ENCODE assay signal across 22 cellular contexts in the genomic region with DNA sequence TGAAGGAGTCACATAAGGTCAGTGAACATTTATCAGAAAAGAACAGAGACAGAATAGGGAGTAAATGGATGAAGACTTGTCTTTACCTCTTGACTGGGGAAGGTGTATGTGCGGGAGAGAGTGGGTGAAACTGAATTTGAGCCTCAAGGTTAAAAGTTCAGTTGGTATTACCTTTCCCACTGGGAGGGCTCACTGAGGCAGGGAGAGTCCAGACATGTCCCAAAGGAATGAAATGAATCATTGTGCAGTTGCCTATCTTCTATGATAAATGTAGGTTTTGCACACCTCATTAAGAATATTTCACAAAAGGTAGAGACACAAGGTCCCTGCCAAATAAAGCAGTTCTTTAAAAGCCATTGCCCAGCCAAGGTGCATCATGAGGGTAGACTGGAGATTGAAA.
A peak's percentile ranks its signal among the peaks of the same experiment; 100 is the strongest.
DNase-seq lines count a peak whose midpoint lies in the region; FAIRE-seq and TF ChIP-seq lines count a peak whose summit lies in the region.
"Had no signal": no experiment of that assay in that cellular context is flagged by ENCODE, and none has a peak within 500 bp of the region (broad histone marks: within the 10 kb centered on the region; RNA-seq: fewer than 3 reads in every experiment).

No MANE protein-coding gene starts in this region.

- H3K4ac ChIP-seq in H1 (replicated peaks; ENCODE audit: insufficient read length, low read depth, low read length): no peak overlapping the region

- H3K9ac ChIP-seq in H1 (replicated peaks in 1 of 4; ENCODE audit: extremely low read depth in 1 of 4, low read depth in 3 of 4, low read length in 3 of 4) (no peak overlapping the region), endodermal cell (ENCODE audit: extremely low read depth, low read length, poor library complexity, severe bottlenecking) (no peak overlapping the region)

- H3K4me1 ChIP-seq in H1 (replicated peaks in 1 of 4; ENCODE audit: control insufficient read depth in 3 of 4, insufficient read depth in 4 of 4, low read length in 3 of 4) (peaks cover 0 to 4% (median 0%) of the 10 kb centered on the region in 4 experiments; a peak in 3 of 7 replicates), endodermal cell (ENCODE audit: control insufficient read depth, insufficient read depth, low read length) (no peaks in the 10 kb centered on the region)
- H3K4me1 ChIP-seq: BE2C had no signal

- no peak overlapping the region for H2BK120ac ChIP-seq in H1 (replicated peaks; ENCODE audit: low read depth, low read length)

- H3K23me2 ChIP-seq in H1 (ENCODE audit: low read depth, low read length): no peaks in the 10 kb centered on the region; the same call in 1 of the 2 replicates

- H3K56ac ChIP-seq in H1 (replicated peaks; ENCODE audit: insufficient read length, low read depth, low read length): no peak overlapping the region

- H3K27me3 ChIP-seq in H1 (replicated peaks in 1 of 4; ENCODE audit: control insufficient read depth in 3 of 4, extremely low read depth in 1 of 4, insufficient read depth in 3 of 4, low read length in 3 of 4) (no peaks in the 10 kb centered on the region), endodermal cell (ENCODE audit: control insufficient read depth, insufficient read depth, low read length, poor library complexity, severe bottlenecking) (peaks cover 7% of the 10 kb centered on the region)
- H3K27me3 ChIP-seq: BE2C had no signal

- H3K79me2 ChIP-seq in H1 (ENCODE audit: control insufficient read depth in 1 of 2, insufficient read depth in 2 of 2, low read length in 2 of 2): no peaks in the 10 kb centered on the region

- peaks cover 1% of the 10 kb centered on the region for H3K4me1 Mint-ChIP-seq in endodermal cell
- H3K4me1 Mint-ChIP-seq: CD4-positive, CD25-positive, alpha-beta regulatory T cell; CD8-positive, alpha-beta memory T cell had no signal

- no peaks in the 10 kb centered on the region for H3K36me3 ChIP-seq in H1 (ENCODE audit: control insufficient read depth in 2 of 4, insufficient read depth in 4 of 4, low read length in 3 of 4)
- no peaks in the 10 kb centered on the region for H3K36me3 ChIP-seq in endodermal cell (ENCODE audit: control insufficient read depth, insufficient read depth, low read length)
- H3K36me3 ChIP-seq: BE2C had no signal

- H2AK5ac ChIP-seq in H1 (ENCODE audit: low read depth, low read length): no peak overlapping the region

- H3K36me3 Mint-ChIP-seq in endodermal cell (ENCODE audit: low read depth): no peaks in the 10 kb centered on the region
- H3K36me3 Mint-ChIP-seq: CD4-positive, CD25-positive, alpha-beta regulatory T cell; CD8-positive, alpha-beta memory T cell had no signal

- POLR2A ChIA-PET in H1 (lab: Charles Lee; ENCODE audit: partially characterized antibody): no interaction called here

- no peak overlapping the region; a peak in 1 of 4 replicates for H3K4me2 ChIP-seq in H1 (ENCODE audit: insufficient read depth in 1 of 2, low read depth in 2 of 2, low read length in 2 of 2)

- 0 out of 2 replicates have a peak overlapping the region, but pooled peaks have one; percentile 1 for H2BK12ac ChIP-seq in H1 (ENCODE audit: low read depth, low read length)

- H4K8ac ChIP-seq in H1 (ENCODE audit: extremely low read depth, insufficient read depth, low read length): no peak overlapping the region

- H3K18ac ChIP-seq in H1 (ENCODE audit: extremely low read depth, low read length): no peak overlapping the region

- FAIRE-seq in HTR-8/SVneo (lab: Jason Lieb, UNC): peak; percentile 49
- no peak for FAIRE-seq in H1 (lab: Jason Lieb, UNC)
- FAIRE-seq: A204.1, GM12878 had no signal

- DNase-seq in HTR-8/SVneo (ENCODE audit: insufficient read length, low spot score) (no peak), H1 (ENCODE audit: low read depth in 1 of 2, low spot score in 2 of 2) (no peak), left kidney (ENCODE audit: low read depth, low spot score) (peak; percentile 5), kidney tubule cell (ENCODE audit: low spot score) (no peak), endodermal cell (no peak), NCI-H1436 treated with DMSO at 0.1 percent for 48 hours (lab: John Stamatoyannopoulos, UW) (no peak), NCI-H1092 treated with DMSO at 0.1 percent for 48 hours (lab: John Stamatoyannopoulos, UW) (no peak)
- DNase-seq: ACHN; BE2C; C1 segment of cervical spinal cord; CD4-positive, CD25-positive, alpha-beta regulatory T cell; CD8-positive, alpha-beta memory T cell; COR-L47; DMS 273 treated with DMSO at 0.1 percent for 48 hours; DMS53; DND-41; EL; HFFc6; IMR-90 had no signal

- no peak overlapping the region for H4K5ac ChIP-seq in H1 (ENCODE audit: insufficient read length, low read depth, low read length)

- 90% methylated on average over 1 of the region's 1 CpG; no CpG with 5 or more reads in 1 of the 2 experiments for WGBS in H1 (ENCODE audit: extremely low coverage in 1 of 2, insufficient coverage in 1 of 2, insufficient read length in 1 of 2, insufficient replicate concordance in 2 of 2, low coverage in 1 of 2, low lambda C conversion rate in 2 of 2, missing lambda C conversion rate in 1 of 2), 2 experiments
- WGBS in endodermal cell (ENCODE audit: insufficient coverage in 1 of 2, insufficient read length in 1 of 2), 2 experiments: 88 to 91% methylated on average over 1 of the region's 1 CpG

- no peak for TF ChIP-seq EP300 in H1 (IDR thresholded peaks at IDR 0.05; ENCODE audit: borderline replicate concordance in 1 of 2, low read depth in 2 of 2, low read length in 2 of 2)

- no peaks in the 10 kb centered on the region for H3K9me3 Mint-ChIP-seq in endodermal cell
- H3K9me3 Mint-ChIP-seq: HFFc6 had no signal

- H4K91ac ChIP-seq in H1 (replicated peaks; ENCODE audit: insufficient read length, low read length): no peak overlapping the region

- TF ChIP-seq RAD21 in H1 (IDR thresholded peaks at IDR 0.05 in 1 of 2, conservative IDR thresholded peaks at IDR 0.05 in 1 of 2; ENCODE audit: low read depth in 2 of 2, low read length in 2 of 2): no peak

- H3K23ac ChIP-seq in H1 (ENCODE audit: insufficient read length): no peak overlapping the region

- no peak overlapping the region for H2BK5ac ChIP-seq in H1 (ENCODE audit: low read depth, low read length)

- H3K9me3 ChIP-seq in H1 (ENCODE audit: insufficient read depth in 2 of 2, low read depth in 1 of 2, low read length in 1 of 2): no peaks in the 10 kb centered on the region
- no peaks in the 10 kb centered on the region for H3K9me3 ChIP-seq in endodermal cell (ENCODE audit: control insufficient read depth, low read length)
- H3K9me3 ChIP-seq: BE2C had no signal

- no peak for TF ChIP-seq POLR2A in H1 (IDR thresholded peaks at IDR 0.05; ENCODE audit: control extremely low read depth in 1 of 2, low read depth in 2 of 2, low read length in 2 of 2)

- no peaks in the 10 kb centered on the region for H3K79me1 ChIP-seq in H1 (ENCODE audit: low read depth, low read length)

- CTCF ChIA-PET in H1 (lab: Charles Lee; ENCODE audit: partially characterized antibody): interaction anchor here (1.2 kb wide), 1 partner anchor 22 kb away, joined by 3 read pairs; no protein-coding TSS in a partner anchor

- H3K4me3 Mint-ChIP-seq in endodermal cell: no peak overlapping the region
- H3K4me3 Mint-ChIP-seq: CD4-positive, CD25-positive, alpha-beta regulatory T cell; CD8-positive, alpha-beta memory T cell; HFFc6 had no signal

- no peak overlapping the region for H3K14ac ChIP-seq in H1 (ENCODE audit: insufficient read length)

- TF ChIP-seq CTCF in H1 (IDR thresholded peaks at IDR 0.05; ENCODE audit: control extremely low read depth in 1 of 3, insufficient read depth in 1 of 3, low read depth in 1 of 3, low read length in 3 of 3): no peak
- no peak for TF ChIP-seq CTCF in endodermal cell (conservative IDR thresholded peaks at IDR 0.05)

- H3K27ac ChIP-seq in H1 (ENCODE audit: low read depth, low read length) (no peak overlapping the region), endodermal cell (ENCODE audit: low read depth, low read length) (no peak overlapping the region)
- H3K27ac ChIP-seq: HL-60 had no signal

- no peak overlapping the region for H2BK15ac ChIP-seq in H1 (ENCODE audit: low read length)

- no peak overlapping the region for H3K27ac Mint-ChIP-seq in endodermal cell
- H3K27ac Mint-ChIP-seq: CD8-positive, alpha-beta memory T cell; HFFc6 had no signal

- H2BK20ac ChIP-seq in H1 (ENCODE audit: low read length): no peak overlapping the region

- no peaks in the 10 kb centered on the region for H3K27me3 Mint-ChIP-seq in endodermal cell (ENCODE audit: insufficient read depth)

- H3K4me3 ChIP-seq in H1 (ENCODE audit: extremely low read depth in 1 of 4, insufficient read depth in 2 of 4, low read depth in 3 of 4, low read length in 4 of 4) (no peak overlapping the region), endodermal cell (ENCODE audit: low read length) (no peak overlapping the region)
- H3K4me3 ChIP-seq: GM12878 had no signal

- no peaks in the 10 kb centered on the region for H4K20me1 ChIP-seq in H1 (replicated peaks in 1 of 2; ENCODE audit: control insufficient read depth in 1 of 2, insufficient read depth in 2 of 2, low read length in 2 of 2)

- H2AFZ ChIP-seq in H1 (ENCODE audit: low read length): no peak overlapping the region

TF ChIP-seq in H1, 55 proteins besides CTCF, POLR2A, EP300 and RAD21 (continues in another document):
- TF ChIP-seq BCL11A (IDR thresholded peaks at IDR 0.05; ENCODE audit: low read depth in 2 of 2, low read length in 2 of 2): no peak
- no peak for TF ChIP-seq PHF8 (conservative IDR thresholded peaks at IDR 0.05; ENCODE audit: low read depth, low read length)
- no peak for TF ChIP-seq SAP30 (IDR thresholded peaks at IDR 0.05; ENCODE audit: insufficient read depth, insufficient replicate concordance, low read length)
- no peak for TF ChIP-seq RNF2 (IDR thresholded peaks at IDR 0.05; ENCODE audit: borderline replicate concordance, low read depth, low read length, missing control alignments, poor library complexity, severe bottlenecking)
- no peak for TF ChIP-seq NANOG (IDR thresholded peaks at IDR 0.05; ENCODE audit: insufficient read depth, low read depth, low read length, poor library complexity, severe bottlenecking)
- no peak for TF ChIP-seq TBP (IDR thresholded peaks at IDR 0.05; ENCODE audit: low read depth, low read length)
- no peak for TF ChIP-seq SIX5 (IDR thresholded peaks at IDR 0.05; ENCODE audit: low read depth, low read length)
- no peak for TF ChIP-seq CTBP2 (IDR thresholded peaks at IDR 0.05; ENCODE audit: borderline replicate concordance, insufficient read depth, insufficient read length, low read length)
- no peak for TF ChIP-seq TAF7 (optimal IDR thresholded peaks at IDR 0.05; ENCODE audit: borderline replicate concordance, low read depth, low read length)
- TF ChIP-seq EZH2 (IDR thresholded peaks at IDR 0.05; ENCODE audit: low read depth, low read length, severe bottlenecking): no peak
- TF ChIP-seq EGR1 (IDR thresholded peaks at IDR 0.05; ENCODE audit: borderline replicate concordance, low read depth, low read length): no peak
- no peak for TF ChIP-seq NRF1 (IDR thresholded peaks at IDR 0.05; ENCODE audit: low read depth, low read length)
- TF ChIP-seq POLR2AphosphoS5 (IDR thresholded peaks at IDR 0.05; ENCODE audit: low read depth, low read length): no peak
- TF ChIP-seq BRCA1 (IDR thresholded peaks at IDR 0.05; ENCODE audit: low read depth, low read length): no peak
